Comparison of ENCODE assay signal across 10 cellular contexts in the genomic region with DNA sequence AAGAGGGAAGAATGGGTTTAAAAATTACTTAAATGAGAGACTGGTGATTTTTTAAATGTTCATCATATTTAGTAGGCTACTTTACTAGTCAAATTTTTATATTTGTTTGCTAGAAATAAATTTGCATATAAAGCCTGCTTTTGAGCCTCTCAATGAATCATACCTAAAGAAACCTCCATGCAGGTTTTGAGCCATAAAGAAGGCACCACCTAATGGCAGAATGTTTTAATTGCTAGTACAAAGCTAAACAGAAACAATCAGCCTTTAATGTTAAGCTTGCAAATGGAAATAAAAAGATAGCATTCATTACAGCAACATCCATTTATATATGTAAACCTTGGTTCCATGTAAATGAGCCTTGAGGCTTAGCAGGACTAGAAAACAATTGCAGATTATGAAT.
A peak's percentile ranks its signal among the peaks of the same experiment; 100 is the strongest.
DNase-seq lines count a peak whose midpoint lies in the region; ATAC-seq, FAIRE-seq and TF ChIP-seq lines count a peak whose summit lies in the region.
"Had no signal": no experiment of that assay in that cellular context is flagged by ENCODE, and none has a peak within 500 bp of the region (broad histone marks: within the 10 kb centered on the region; RNA-seq: fewer than 3 reads in every experiment).

No MANE protein-coding gene starts in this region.

- TF ChIP-seq CTCF in HepG2 (CRISPR knock-in tag; IDR thresholded peaks at IDR 0.05) = peak; percentile 27

- H3K27ac ChIP-seq in HepG2 (ENCODE audit: extremely low read length, insufficient read depth, low read length) = no peak overlapping the region

- H2AFZ ChIP-seq in HepG2 (ENCODE audit: low read length) = no peak overlapping the region

- TF ChIP-seq RAD21 in HepG2 (CRISPR knock-in tag; IDR thresholded peaks at IDR 0.05) = no peak

- POLR2A ChIA-PET in HepG2 (lab: Yijun Ruan, JAX) = no interaction called here

- H3K27ac Mint-ChIP-seq in effector memory CD8-positive, alpha-beta T cell = no peak overlapping the region

- CTCF ChIA-PET in HepG2 (lab: Yijun Ruan, JAX; ENCODE audit: low intra/inter-chr PET ratio, low total read pairs) = no interaction called here

- no peaks in the 10 kb centered on the region for H4K20me1 ChIP-seq in HepG2 (ENCODE audit: insufficient read depth, low read length)

- H3K36me3 ChIP-seq in adipocyte (ENCODE audit: control insufficient read depth, insufficient read depth, low read length, severe bottlenecking) (no peaks in the 10 kb centered on the region), HepG2 (replicated peaks in 1 of 2; ENCODE audit: control insufficient read depth in 1 of 2, insufficient read depth in 2 of 2, low read length in 2 of 2) (no peaks in the 10 kb centered on the region)

- intact Hi-C loops in HepG2 (cut with micrococcal nuclease; ENCODE audit: unreplicated experiment) = loop anchor here (1.0 to 5.0 kb wide), 4 partner anchors 317 to 800 kb away; no protein-coding TSS in a partner anchor

- peak; percentile 7 for DNase-seq in adipocyte (ENCODE audit: low read depth)
- DNase-seq in HepG2 (ENCODE audit: low spot score) = no peak
- DNase-seq in activated CD4-positive, CD25-positive, alpha-beta regulatory T cell (lab: John Stamatoyannopoulos, UW) = no peak
- DNase-seq in NCI-H446 treated with DMSO at 0.1 percent for 48 hours (lab: John Stamatoyannopoulos, UW) = no peak
- DNase-seq in effector memory CD8-positive, alpha-beta T cell = no peak
- DNase-seq: activated CD4-positive, CD25-positive, alpha-beta regulatory T cell treated with anti-CD3 and anti-CD28 coated beads, Interleukin-2, amount 50 U/mL, for 72 hours; NCI-H2029 treated with DMSO at 0.1 percent for 48 hours had no signal

- H3K4me1 ChIP-seq in adipocyte (ENCODE audit: control insufficient read depth, insufficient read depth, low read length) (no peaks in the 10 kb centered on the region), HepG2 (ENCODE audit: insufficient read depth, low read length) (no peaks in the 10 kb centered on the region)

- no peak for TF ChIP-seq POLR2A in HepG2 (IDR thresholded peaks at IDR 0.05; ENCODE audit: insufficient read depth in 1 of 2, low read depth in 2 of 2, low read length in 2 of 2)

- H3K9ac ChIP-seq in adipocyte (ENCODE audit: low read length) = no peak overlapping the region
- H3K9ac ChIP-seq in HepG2 (ENCODE audit: insufficient read depth, low read depth, low read length) = no peak overlapping the region

- H3K4me1 Mint-ChIP-seq in effector memory CD8-positive, alpha-beta T cell (ENCODE audit: low read depth in 2 of 2) = no peaks in the 10 kb centered on the region

- ATAC-seq in GM18867 (IDR thresholded peaks at IDR 0.05; ENCODE audit: unreplicated experiment) (peak; percentile 38), HG03565 (IDR thresholded peaks at IDR 0.05; ENCODE audit: unreplicated experiment) (peak; percentile 45), HepG2 (no peak), GM21381 (IDR thresholded peaks at IDR 0.05; ENCODE audit: unreplicated experiment) (no peak)
- no peak for ATAC-seq in effector memory CD8-positive, alpha-beta T cell (replicated peaks)

- H3K4me3 Mint-ChIP-seq in effector memory CD8-positive, alpha-beta T cell = no peak overlapping the region

- no peaks in the 10 kb centered on the region for H3K79me2 ChIP-seq in HepG2 (ENCODE audit: insufficient read depth, low read length)

- H3K4me3 ChIP-seq in adipocyte (ENCODE audit: low read length) = no peak overlapping the region
- no peak overlapping the region for H3K4me3 ChIP-seq in HepG2 (replicated peaks in 1 of 3; ENCODE audit: insufficient read depth in 1 of 3, low read depth in 2 of 3, low read length in 3 of 3)

- peak; percentile 55 for FAIRE-seq in HepG2 (lab: Jason Lieb, UNC)

- TF ChIP-seq EP300 in HepG2 (IDR thresholded peaks at IDR 0.05; ENCODE audit: low read depth in 2 of 2, low read length in 2 of 2) = no peak
- no peak for TF ChIP-seq EP300 in HepG2 (CRISPR knock-in tag; IDR thresholded peaks at IDR 0.05; ENCODE audit: borderline replicate concordance)

- H3K4me2 ChIP-seq in HepG2 (ENCODE audit: low read depth, low read length) = no peak overlapping the region

- in situ Hi-C loops in HepG2 (cut with HindIII; ENCODE audit: extremely low pct_ligation_motif_present, low pct_unique_long_range_greater_than_20kb) = loop anchor here (25.0 kb wide), 1 partner anchor 1270 kb away; no protein-coding TSS in a partner anchor

- H3K9me3 ChIP-seq in adipocyte (ENCODE audit: control insufficient read depth, low read length) (no peaks in the 10 kb centered on the region), HepG2 (ENCODE audit: low read length) (no peaks in the 10 kb centered on the region)

- BruUV-seq in HepG2 (replicated peaks; lab: Mats Ljungman, UMichigan) = no TSS peak

- H3K9me3 Mint-ChIP-seq in effector memory CD8-positive, alpha-beta T cell = peaks cover 0 to 5% of the 10 kb centered on the region in 2 donors

- H3K27me3 ChIP-seq in adipocyte (replicated peaks; ENCODE audit: control insufficient read depth, insufficient read depth, low read length) (no peaks in the 10 kb centered on the region), HepG2 (ENCODE audit: control insufficient read depth in 1 of 2, insufficient read depth in 2 of 2, low read length in 2 of 2) (no peaks in the 10 kb centered on the region)

- no peaks in the 10 kb centered on the region for H3K36me3 Mint-ChIP-seq in effector memory CD8-positive, alpha-beta T cell (ENCODE audit: insufficient read depth)

- no peaks in the 10 kb centered on the region for H3K27me3 Mint-ChIP-seq in effector memory CD8-positive, alpha-beta T cell

TF ChIP-seq in HepG2, 621 proteins besides CTCF, POLR2A, EP300 and RAD21:
- TF ChIP-seq HNRNPH1 (optimal IDR thresholded peaks at IDR 0.05; ENCODE audit: low read depth, low read length) = no peak
- TF ChIP-seq STAG1 (CRISPR knock-in tag; IDR thresholded peaks at IDR 0.05) = peak; percentile 44

Comparison
In these comparisons a context has a peak if more than half of its experiments do, and no peak if none do; other contexts are left out.
1. ATAC-seq: peak in GM18867 (single experiment) and HG03565 (single experiment); none in HepG2 (single experiment), GM21381 (single experiment) and effector memory CD8-positive, alpha-beta T cell (single experiment).